1 cellular context compared by ENCODE assay signal in the genomic region with DNA sequence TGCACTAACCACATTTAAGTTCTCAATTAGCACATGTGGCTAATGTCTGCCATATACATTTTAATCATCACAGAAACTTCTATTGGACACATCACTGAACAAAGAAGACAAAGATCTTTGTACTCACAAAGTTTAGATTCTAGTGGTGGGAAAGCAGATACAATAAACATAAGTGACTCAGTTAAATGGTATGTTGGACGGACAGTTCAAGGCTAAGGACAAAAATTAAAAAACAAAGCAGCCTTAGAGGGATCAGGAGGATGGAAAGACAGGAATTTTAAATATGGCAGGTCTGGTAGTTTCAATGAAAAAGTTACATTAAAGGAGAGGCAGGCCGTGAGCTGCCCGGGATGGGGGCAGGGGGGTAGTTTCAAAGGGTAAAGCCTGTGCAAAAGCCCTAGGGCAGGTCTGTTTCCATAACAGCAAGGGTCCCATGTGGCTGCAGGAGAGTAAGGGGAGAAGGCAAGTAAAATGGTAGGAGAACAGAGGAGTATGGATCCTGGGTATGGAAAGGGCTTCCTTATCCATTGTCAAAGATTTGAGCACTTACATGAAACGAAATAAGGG.
A peak's percentile ranks its signal among the peaks of the same experiment; 100 is the strongest.
TF ChIP-seq lines count a peak whose summit lies in the region.

No MANE protein-coding gene starts in this region.

TF ChIP-seq in HepG2, 621 proteins besides CTCF, POLR2A, EP300 and RAD21 (continued from another document and continues in another):
- TF ChIP-seq, protein P1, sequence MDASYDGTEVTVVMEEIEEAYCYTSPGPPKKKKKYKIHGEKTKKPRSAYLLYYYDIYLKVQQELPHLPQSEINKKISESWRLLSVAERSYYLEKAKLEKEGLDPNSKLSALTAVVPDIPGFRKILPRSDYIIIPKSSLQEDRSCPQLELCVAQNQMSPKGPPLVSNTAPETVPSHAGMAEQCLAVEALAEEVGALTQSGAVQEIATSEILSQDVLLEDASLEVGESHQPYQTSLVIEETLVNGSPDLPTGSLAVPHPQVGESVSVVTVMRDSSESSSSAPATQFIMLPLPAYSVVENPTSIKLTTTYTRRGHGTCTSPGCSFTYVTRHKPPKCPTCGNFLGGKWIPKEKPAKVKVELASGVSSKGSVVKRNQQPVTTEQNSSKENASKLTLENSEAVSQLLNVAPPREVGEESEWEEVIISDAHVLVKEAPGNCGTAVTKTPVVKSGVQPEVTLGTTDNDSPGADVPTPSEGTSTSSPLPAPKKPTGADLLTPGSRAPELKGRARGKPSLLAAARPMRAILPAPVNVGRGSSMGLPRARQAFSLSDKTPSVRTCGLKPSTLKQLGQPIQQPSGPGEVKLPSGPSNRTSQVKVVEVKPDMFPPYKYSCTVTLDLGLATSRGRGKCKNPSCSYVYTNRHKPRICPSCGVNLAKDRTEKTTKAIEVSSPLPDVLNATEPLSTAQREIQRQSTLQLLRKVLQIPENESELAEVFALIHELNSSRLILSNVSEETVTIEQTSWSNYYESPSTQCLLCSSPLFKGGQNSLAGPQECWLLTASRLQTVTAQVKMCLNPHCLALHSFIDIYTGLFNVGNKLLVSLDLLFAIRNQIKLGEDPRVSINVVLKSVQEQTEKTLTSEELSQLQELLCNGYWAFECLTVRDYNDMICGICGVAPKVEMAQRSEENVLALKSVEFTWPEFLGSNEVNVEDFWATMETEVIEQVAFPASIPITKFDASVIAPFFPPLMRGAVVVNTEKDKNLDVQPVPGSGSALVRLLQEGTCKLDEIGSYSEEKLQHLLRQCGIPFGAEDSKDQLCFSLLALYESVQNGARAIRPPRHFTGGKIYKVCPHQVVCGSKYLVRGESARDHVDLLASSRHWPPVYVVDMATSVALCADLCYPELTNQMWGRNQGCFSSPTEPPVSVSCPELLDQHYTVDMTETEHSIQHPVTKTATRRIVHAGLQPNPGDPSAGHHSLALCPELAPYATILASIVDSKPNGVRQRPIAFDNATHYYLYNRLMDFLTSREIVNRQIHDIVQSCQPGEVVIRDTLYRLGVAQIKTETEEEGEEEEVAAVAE (CRISPR knock-in tag; IDR thresholded peaks at IDR 0.05; ENCODE audit: borderline replicate concordance): no peak
- TF ChIP-seq KDM6A (CRISPR knock-in tag; IDR thresholded peaks at IDR 0.05; ENCODE audit: low read depth) (peak; percentile 52; the same call in 1 of the 2 replicates), ZNF788 (CRISPR knock-in tag; IDR thresholded peaks at IDR 0.05; ENCODE audit: borderline replicate concordance) (no peak), NCOR1 (IDR thresholded peaks at IDR 0.05; ENCODE audit: borderline replicate concordance, low read length) (peak; percentile 50; the same call in 1 of the 2 replicates), ZNF543 (CRISPR knock-in tag; IDR thresholded peaks at IDR 0.05) (no peak), HES4 (CRISPR knock-in tag; IDR thresholded peaks at IDR 0.05; ENCODE audit: borderline replicate concordance) (no peak), MED1 (CRISPR knock-in tag; IDR thresholded peaks at IDR 0.05) (peak; percentile 64), ZNF251 (CRISPR knock-in tag; IDR thresholded peaks at IDR 0.05) (no peak), SRY (CRISPR knock-in tag; IDR thresholded peaks at IDR 0.05) (no peak), ETV5 (CRISPR knock-in tag; IDR thresholded peaks at IDR 0.05; ENCODE audit: borderline replicate concordance) (no peak), ZNF816 (CRISPR knock-in tag; IDR thresholded peaks at IDR 0.05; ENCODE audit: borderline replicate concordance) (no peak), POGZ (CRISPR knock-in tag; IDR thresholded peaks at IDR 0.05) (peak; percentile 83; the same call in 1 of the 2 replicates), ZNF12 (CRISPR knock-in tag; IDR thresholded peaks at IDR 0.05) (0 out of 2 replicates have a peak, but pooled peaks have one; percentile 36), TEAD2 (CRISPR knock-in tag; IDR thresholded peaks at IDR 0.05) (no peak), JUN (CRISPR knock-in tag; IDR thresholded peaks at IDR 0.05) (peak; percentile 69; the same call in 1 of the 2 replicates), FOXJ3 (CRISPR knock-in tag; IDR thresholded peaks at IDR 0.05; ENCODE audit: borderline replicate concordance) (0 out of 2 replicates have a peak, but pooled peaks have one; percentile 57), HNF4A (CRISPR knock-in tag; IDR thresholded peaks at IDR 0.05) (peak; percentile 49; the same call in 1 of the 2 replicates), SRSF9 (IDR thresholded peaks at IDR 0.05; ENCODE audit: borderline replicate concordance, insufficient read depth, low read depth, low read length, poor library complexity, severe bottlenecking) (no peak), MEF2D (CRISPR knock-in tag; IDR thresholded peaks at IDR 0.05) (no peak), FOSL2 (CRISPR knock-in tag; IDR thresholded peaks at IDR 0.05) (peak; percentile 84), JUND (CRISPR knock-in tag; IDR thresholded peaks at IDR 0.05) (peak; percentile 70; the same call in 1 of the 2 replicates), RARA (CRISPR knock-in tag; IDR thresholded peaks at IDR 0.05) (peak; percentile 92), HOXA3 (CRISPR knock-in tag; IDR thresholded peaks at IDR 0.05) (no peak), MTF1 (CRISPR knock-in tag; IDR thresholded peaks at IDR 0.05) (0 out of 2 replicates have a peak, but pooled peaks have one; percentile 24), ATF7 (IDR thresholded peaks at IDR 0.05) (peak; percentile 33; the same call in 1 of the 2 replicates), ATF7 (CRISPR knock-in tag; IDR thresholded peaks at IDR 0.05) (no peak), CENPX (CRISPR knock-in tag; IDR thresholded peaks at IDR 0.05) (no peak), ZMYM3 (CRISPR knock-in tag; IDR thresholded peaks at IDR 0.05) (0 out of 2 replicates have a peak, but pooled peaks have one; percentile 23), LCORL (IDR thresholded peaks at IDR 0.05) (peak; percentile 58; the same call in 1 of the 2 replicates), LCORL (CRISPR knock-in tag; IDR thresholded peaks at IDR 0.05) (no peak), TEAD3 (CRISPR knock-in tag; optimal IDR thresholded peaks at IDR 0.05; ENCODE audit: borderline replicate concordance) (peak; percentile 85), ZNF878 (CRISPR knock-in tag; IDR thresholded peaks at IDR 0.05) (no peak), RXRB (CRISPR knock-in tag; IDR thresholded peaks at IDR 0.05; ENCODE audit: borderline replicate concordance) (peak; percentile 70; the same call in 1 of the 2 replicates), ZNF75D (CRISPR knock-in tag; IDR thresholded peaks at IDR 0.05; ENCODE audit: borderline replicate concordance) (no peak), ELF3 (CRISPR knock-in tag; IDR thresholded peaks at IDR 0.05) (0 out of 2 replicates have a peak, but pooled peaks have one; percentile 19), FOSL1 (CRISPR knock-in tag; IDR thresholded peaks at IDR 0.05; ENCODE audit: borderline replicate concordance) (peak; percentile 82; the same call in 1 of the 2 replicates), SYNCRIP (IDR thresholded peaks at IDR 0.05; ENCODE audit: insufficient read depth, low read depth, low read length) (no peak), RFXAP (CRISPR knock-in tag; IDR thresholded peaks at IDR 0.05; ENCODE audit: borderline replicate concordance) (no peak), MATR3 (CRISPR knock-in tag; IDR thresholded peaks at IDR 0.05) (no peak), NFIC (IDR thresholded peaks at IDR 0.05; ENCODE audit: low read length) (peak; percentile 46; the same call in 1 of the 2 replicates), TCF7 (IDR thresholded peaks at IDR 0.05; ENCODE audit: low read depth) (peak; percentile 51), FOXO1 (CRISPR knock-in tag; IDR thresholded peaks at IDR 0.05) (peak; percentile 35; the same call in 1 of the 2 replicates)
- TF ChIP-seq, protein P2, sequence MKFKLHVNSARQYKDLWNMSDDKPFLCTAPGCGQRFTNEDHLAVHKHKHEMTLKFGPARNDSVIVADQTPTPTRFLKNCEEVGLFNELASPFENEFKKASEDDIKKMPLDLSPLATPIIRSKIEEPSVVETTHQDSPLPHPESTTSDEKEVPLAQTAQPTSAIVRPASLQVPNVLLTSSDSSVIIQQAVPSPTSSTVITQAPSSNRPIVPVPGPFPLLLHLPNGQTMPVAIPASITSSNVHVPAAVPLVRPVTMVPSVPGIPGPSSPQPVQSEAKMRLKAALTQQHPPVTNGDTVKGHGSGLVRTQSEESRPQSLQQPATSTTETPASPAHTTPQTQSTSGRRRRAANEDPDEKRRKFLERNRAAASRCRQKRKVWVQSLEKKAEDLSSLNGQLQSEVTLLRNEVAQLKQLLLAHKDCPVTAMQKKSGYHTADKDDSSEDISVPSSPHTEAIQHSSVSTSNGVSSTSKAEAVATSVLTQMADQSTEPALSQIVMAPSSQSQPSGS (CRISPR knock-in tag; IDR thresholded peaks at IDR 0.05): 0 out of 2 replicates have a peak, but pooled peaks have one; percentile 26
- TF ChIP-seq, protein P3, sequence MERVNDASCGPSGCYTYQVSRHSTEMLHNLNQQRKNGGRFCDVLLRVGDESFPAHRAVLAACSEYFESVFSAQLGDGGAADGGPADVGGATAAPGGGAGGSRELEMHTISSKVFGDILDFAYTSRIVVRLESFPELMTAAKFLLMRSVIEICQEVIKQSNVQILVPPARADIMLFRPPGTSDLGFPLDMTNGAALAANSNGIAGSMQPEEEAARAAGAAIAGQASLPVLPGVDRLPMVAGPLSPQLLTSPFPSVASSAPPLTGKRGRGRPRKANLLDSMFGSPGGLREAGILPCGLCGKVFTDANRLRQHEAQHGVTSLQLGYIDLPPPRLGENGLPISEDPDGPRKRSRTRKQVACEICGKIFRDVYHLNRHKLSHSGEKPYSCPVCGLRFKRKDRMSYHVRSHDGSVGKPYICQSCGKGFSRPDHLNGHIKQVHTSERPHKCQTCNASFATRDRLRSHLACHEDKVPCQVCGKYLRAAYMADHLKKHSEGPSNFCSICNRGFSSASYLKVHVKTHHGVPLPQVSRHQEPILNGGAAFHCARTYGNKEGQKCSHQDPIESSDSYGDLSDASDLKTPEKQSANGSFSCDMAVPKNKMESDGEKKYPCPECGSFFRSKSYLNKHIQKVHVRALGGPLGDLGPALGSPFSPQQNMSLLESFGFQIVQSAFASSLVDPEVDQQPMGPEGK (CRISPR knock-in tag; IDR thresholded peaks at IDR 0.05): peak; percentile 37; the same call in 1 of the 2 replicates
- TF ChIP-seq, protein P4, sequence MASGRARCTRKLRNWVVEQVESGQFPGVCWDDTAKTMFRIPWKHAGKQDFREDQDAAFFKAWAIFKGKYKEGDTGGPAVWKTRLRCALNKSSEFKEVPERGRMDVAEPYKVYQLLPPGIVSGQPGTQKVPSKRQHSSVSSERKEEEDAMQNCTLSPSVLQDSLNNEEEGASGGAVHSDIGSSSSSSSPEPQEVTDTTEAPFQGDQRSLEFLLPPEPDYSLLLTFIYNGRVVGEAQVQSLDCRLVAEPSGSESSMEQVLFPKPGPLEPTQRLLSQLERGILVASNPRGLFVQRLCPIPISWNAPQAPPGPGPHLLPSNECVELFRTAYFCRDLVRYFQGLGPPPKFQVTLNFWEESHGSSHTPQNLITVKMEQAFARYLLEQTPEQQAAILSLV (CRISPR knock-in tag; IDR thresholded peaks at IDR 0.05; ENCODE audit: borderline replicate concordance): no peak
- TF ChIP-seq, protein P5, sequence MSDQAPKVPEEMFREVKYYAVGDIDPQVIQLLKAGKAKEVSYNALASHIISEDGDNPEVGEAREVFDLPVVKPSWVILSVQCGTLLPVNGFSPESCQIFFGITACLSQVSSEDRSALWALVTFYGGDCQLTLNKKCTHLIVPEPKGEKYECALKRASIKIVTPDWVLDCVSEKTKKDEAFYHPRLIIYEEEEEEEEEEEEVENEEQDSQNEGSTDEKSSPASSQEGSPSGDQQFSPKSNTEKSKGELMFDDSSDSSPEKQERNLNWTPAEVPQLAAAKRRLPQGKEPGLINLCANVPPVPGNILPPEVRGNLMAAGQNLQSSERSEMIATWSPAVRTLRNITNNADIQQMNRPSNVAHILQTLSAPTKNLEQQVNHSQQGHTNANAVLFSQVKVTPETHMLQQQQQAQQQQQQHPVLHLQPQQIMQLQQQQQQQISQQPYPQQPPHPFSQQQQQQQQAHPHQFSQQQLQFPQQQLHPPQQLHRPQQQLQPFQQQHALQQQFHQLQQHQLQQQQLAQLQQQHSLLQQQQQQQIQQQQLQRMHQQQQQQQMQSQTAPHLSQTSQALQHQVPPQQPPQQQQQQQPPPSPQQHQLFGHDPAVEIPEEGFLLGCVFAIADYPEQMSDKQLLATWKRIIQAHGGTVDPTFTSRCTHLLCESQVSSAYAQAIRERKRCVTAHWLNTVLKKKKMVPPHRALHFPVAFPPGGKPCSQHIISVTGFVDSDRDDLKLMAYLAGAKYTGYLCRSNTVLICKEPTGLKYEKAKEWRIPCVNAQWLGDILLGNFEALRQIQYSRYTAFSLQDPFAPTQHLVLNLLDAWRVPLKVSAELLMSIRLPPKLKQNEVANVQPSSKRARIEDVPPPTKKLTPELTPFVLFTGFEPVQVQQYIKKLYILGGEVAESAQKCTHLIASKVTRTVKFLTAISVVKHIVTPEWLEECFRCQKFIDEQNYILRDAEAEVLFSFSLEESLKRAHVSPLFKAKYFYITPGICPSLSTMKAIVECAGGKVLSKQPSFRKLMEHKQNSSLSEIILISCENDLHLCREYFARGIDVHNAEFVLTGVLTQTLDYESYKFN (CRISPR knock-in tag; conservative IDR thresholded peaks at IDR 0.05): peak; percentile 73
- TF ChIP-seq, protein P6, sequence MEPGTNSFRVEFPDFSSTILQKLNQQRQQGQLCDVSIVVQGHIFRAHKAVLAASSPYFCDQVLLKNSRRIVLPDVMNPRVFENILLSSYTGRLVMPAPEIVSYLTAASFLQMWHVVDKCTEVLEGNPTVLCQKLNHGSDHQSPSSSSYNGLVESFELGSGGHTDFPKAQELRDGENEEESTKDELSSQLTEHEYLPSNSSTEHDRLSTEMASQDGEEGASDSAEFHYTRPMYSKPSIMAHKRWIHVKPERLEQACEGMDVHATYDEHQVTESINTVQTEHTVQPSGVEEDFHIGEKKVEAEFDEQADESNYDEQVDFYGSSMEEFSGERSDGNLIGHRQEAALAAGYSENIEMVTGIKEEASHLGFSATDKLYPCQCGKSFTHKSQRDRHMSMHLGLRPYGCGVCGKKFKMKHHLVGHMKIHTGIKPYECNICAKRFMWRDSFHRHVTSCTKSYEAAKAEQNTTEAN (CRISPR knock-in tag; conservative IDR thresholded peaks at IDR 0.05): no peak
- TF ChIP-seq, protein P7, sequence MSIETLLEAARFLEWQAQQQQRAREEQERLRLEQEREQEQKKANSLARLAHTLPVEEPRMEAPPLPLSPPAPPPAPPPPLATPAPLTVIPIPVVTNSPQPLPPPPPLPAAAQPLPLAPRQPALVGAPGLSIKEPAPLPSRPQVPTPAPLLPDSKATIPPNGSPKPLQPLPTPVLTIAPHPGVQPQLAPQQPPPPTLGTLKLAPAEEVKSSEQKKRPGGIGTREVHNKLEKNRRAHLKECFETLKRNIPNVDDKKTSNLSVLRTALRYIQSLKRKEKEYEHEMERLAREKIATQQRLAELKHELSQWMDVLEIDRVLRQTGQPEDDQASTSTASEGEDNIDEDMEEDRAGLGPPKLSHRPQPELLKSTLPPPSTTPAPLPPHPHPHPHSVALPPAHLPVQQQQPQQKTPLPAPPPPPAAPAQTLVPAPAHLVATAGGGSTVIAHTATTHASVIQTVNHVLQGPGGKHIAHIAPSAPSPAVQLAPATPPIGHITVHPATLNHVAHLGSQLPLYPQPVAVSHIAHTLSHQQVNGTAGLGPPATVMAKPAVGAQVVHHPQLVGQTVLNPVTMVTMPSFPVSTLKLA (IDR thresholded peaks at IDR 0.05): no peak
- TF ChIP-seq, protein P8, sequence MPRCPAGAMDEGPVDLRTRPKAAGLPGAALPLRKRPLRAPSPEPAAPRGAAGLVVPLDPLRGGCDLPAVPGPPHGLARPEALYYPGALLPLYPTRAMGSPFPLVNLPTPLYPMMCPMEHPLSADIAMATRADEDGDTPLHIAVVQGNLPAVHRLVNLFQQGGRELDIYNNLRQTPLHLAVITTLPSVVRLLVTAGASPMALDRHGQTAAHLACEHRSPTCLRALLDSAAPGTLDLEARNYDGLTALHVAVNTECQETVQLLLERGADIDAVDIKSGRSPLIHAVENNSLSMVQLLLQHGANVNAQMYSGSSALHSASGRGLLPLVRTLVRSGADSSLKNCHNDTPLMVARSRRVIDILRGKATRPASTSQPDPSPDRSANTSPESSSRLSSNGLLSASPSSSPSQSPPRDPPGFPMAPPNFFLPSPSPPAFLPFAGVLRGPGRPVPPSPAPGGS (CRISPR knock-in tag; IDR thresholded peaks at IDR 0.05): no peak
